ENCODE assay signal across 8 cellular contexts in genomic region chr21:15063821-15064575, GRCh38. TPM values are rescaled to one million over a fixed set of nuclear protein-coding genes. Genes with fewer than 3 reads are reported as not detected.
DNase-seq lines count a peak whose midpoint lies in the region; ATAC-seq and TF ChIP-seq lines count a peak whose summit lies in the region.

No MANE protein-coding gene starts in this region.

- 0 out of 2 replicates have a peak, but pooled peaks cover under 1% of the 10 kb centered on the region for H3K9me3 ChIP-seq in PC-9 (ENCODE audit: insufficient read depth, low read depth)

- peak overlapping the region; percentile 63; the same call in 1 of the 2 replicates for H2AFZ ChIP-seq in PC-9

- TF ChIP-seq CTCF in GM13976 (IDR thresholded peaks at IDR 0.05; ENCODE audit: borderline replicate concordance, control extremely low read depth, extremely low read depth, insufficient read depth, missing control alignments): no peak
- no peak for TF ChIP-seq CTCF in PC-9 (conservative IDR thresholded peaks at IDR 0.05)

- POLR2A ChIA-PET in PC-9 (lab: Charles Lee; ENCODE audit: unreplicated experiment): no interaction called here

- H3K27ac ChIP-seq in PC-9 (peak overlapping the region; percentile 51), caudate nucleus (ENCODE audit: low read depth, low read length) (no peak overlapping the region), skin epidermis (peak overlapping the region; percentile 87 to 98 (median 96))

- intact Hi-C loops in PC-9 (cut with micrococcal nuclease; ENCODE audit: unreplicated experiment): loop anchor here (2.0 to 5.0 kb wide), 5 partner anchors 107 to 228 kb away; no protein-coding TSS in a partner anchor

- peaks cover 8% of the 10 kb centered on the region; the same call in 1 of the 2 replicates for H3F3A ChIP-seq in PC-9 (ENCODE audit: insufficient read depth, low read depth)

- peak; percentile 7 for ATAC-seq in HG02571 (IDR thresholded peaks at IDR 0.05; ENCODE audit: unreplicated experiment)

- peaks cover 48% of the 10 kb centered on the region for H3K4me1 ChIP-seq in PC-9 (replicated peaks; ENCODE audit: insufficient read depth)

- peaks cover 13% of the 10 kb centered on the region for H4K20me1 ChIP-seq in PC-9 (ENCODE audit: insufficient read depth)

- CTCF ChIA-PET in PC-9 (lab: Charles Lee): interaction anchor here (0.6 kb wide), 1 partner anchor 31 kb away, joined by 11 read pairs; no protein-coding TSS in a partner anchor

- no peaks in the 10 kb centered on the region for H3K9me2 ChIP-seq in PC-9 (ENCODE audit: insufficient read depth)

- H3K4me3 ChIP-seq in PC-9: peak overlapping the region; percentile 86
- H3K4me3 ChIP-seq in skin epidermis: peak overlapping the region; percentile 78 to 96 (median 85)

- H3K27me3 ChIP-seq in PC-9 (ENCODE audit: insufficient read depth, low read depth): no peaks in the 10 kb centered on the region

- H3K79me2 ChIP-seq in PC-9 (ENCODE audit: low read depth): peaks cover 63% of the 10 kb centered on the region

- peak; percentile 30 for DNase-seq in GM13976 (ENCODE audit: low spot score)
- peak in 1 of 2 experiments; percentile 20 for DNase-seq in PC-9
- DNase-seq in caudate nucleus (lab: John Stamatoyannopoulos, UW): peak in 34 of 61 donors; percentile 6 to 71 (median 34)
- DNase-seq in islet precursor cell: peak; percentile 72
- no peak for DNase-seq in NCI-H1694 treated with DMSO at 0.1 percent for 48 hours (lab: John Stamatoyannopoulos, UW)
- no peak for DNase-seq in NCI-H1048 (lab: John Stamatoyannopoulos, UW)

- in situ Hi-C loops in GM13976 (cut with MboI; ENCODE audit: low sequenced_read_pairs, unreplicated experiment): no loop called here

- H3K4me2 ChIP-seq in PC-9: peak overlapping the region; percentile 87

- 0 out of 2 replicates have a peak, but pooled peaks cover 3% of the 10 kb centered on the region for H3K36me3 ChIP-seq in PC-9 (ENCODE audit: low read depth)

- no TSS peak for BruUV-seq in PC-9 (replicated peaks; lab: Mats Ljungman, UMichigan)

RNA-seq across cellular contexts. Expression of gene NRIP1, which starts 0.8 kb away (rescaled TPM):
- 25.2 and 33.0 TPM in 2 replicates for total RNA-seq in PC-9 (2021)

Comparison
In these comparisons a context has a peak if more than half of its experiments do, and no peak if none do; other contexts are left out.
1. DNase-seq: peak in GM13976 (single experiment), caudate nucleus (34 of 61) and islet precursor cell (single experiment); none in NCI-H1694 treated with DMSO at 0.1 percent for 48 hours (single experiment) and NCI-H1048 (single experiment).